ENCODE assay signal across 16 cellular contexts in the genomic region with DNA sequence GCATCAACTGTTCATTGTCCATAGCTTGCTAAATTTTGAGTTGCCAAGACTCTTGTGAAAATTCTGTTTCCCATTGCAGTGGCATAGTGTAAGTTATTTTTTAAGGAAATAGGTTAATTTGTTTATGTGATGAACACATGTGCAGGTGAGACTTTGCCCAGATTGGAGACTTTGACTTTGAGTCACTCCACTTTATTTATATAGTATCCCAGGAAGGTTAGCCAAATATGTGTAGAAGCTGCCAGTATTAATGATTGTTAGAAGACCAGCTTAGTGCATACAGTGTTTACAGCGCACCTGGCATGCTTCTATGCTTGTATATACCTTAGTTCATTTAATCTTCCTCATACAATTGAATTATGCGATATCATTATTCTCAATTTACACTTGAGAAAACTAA.
"Had no signal": no experiment of that assay in that cellular context is flagged by ENCODE, and none has a peak within 500 bp of the region (broad histone marks: within the 10 kb centered on the region; RNA-seq: fewer than 3 reads in every experiment).

No MANE protein-coding gene starts in this region.

- H3K27ac ChIP-seq: testis had no signal

- H3K4me3 Mint-ChIP-seq: activated CD4-positive, alpha-beta T cell treated with anti-CD3 and anti-CD28 coated beads, Interleukin-2, amount 10 ng/mL, durations not matched to agents 24 days and 14 days; activated naive CD8-positive, alpha-beta T cell; brain; naive thymus-derived CD4-positive, alpha-beta T cell; stimulated activated naive CD8-positive, alpha-beta T cell treated with anti-CD3 and anti-CD28 coated beads, Interleukin-15, Interleukin-2, amounts not matched to agents 100 ng/mL and 50 ng/mL, for 24 hours had no signal

- H3K4me1 ChIP-seq: testis had no signal

- ATAC-seq: naive thymus-derived CD4-positive, alpha-beta T cell had no signal

- H3K4me3 ChIP-seq: lung, testis had no signal

- DNase-seq: activated CD4-positive, CD25-positive, alpha-beta regulatory T cell; activated gamma-delta T cell treated with Interleukin-2 at 50 U/mL for 16 hours; amniotic stem cell; cortex of kidney; effector CD8-positive, alpha-beta T cell; foreskin fibroblast; midbrain; naive thymus-derived CD4-positive, alpha-beta T cell; posterior cingulate gyrus; SW 1271; testis had no signal

- H3K9me3 ChIP-seq: testis had no signal

- H3K9me3 Mint-ChIP-seq: stimulated activated naive CD8-positive, alpha-beta T cell treated with anti-CD3 and anti-CD28 coated beads, Interleukin-15, Interleukin-2, amounts not matched to agents 100 ng/mL and 50 ng/mL, for 24 hours had no signal

- H3K27me3 Mint-ChIP-seq: activated CD4-positive, alpha-beta T cell treated with anti-CD3 and anti-CD28 coated beads, Interleukin-2, amount 10 ng/mL, durations not matched to agents 24 days and 14 days; activated naive CD8-positive, alpha-beta T cell; brain; naive thymus-derived CD4-positive, alpha-beta T cell; stimulated activated naive CD8-positive, alpha-beta T cell treated with anti-CD3 and anti-CD28 coated beads, Interleukin-15, Interleukin-2, amounts not matched to agents 100 ng/mL and 50 ng/mL, for 24 hours had no signal

- H3K27me3 ChIP-seq: testis had no signal

- H3K27ac Mint-ChIP-seq: activated CD4-positive, alpha-beta T cell treated with anti-CD3 and anti-CD28 coated beads, Interleukin-2, amount 10 ng/mL, durations not matched to agents 24 days and 14 days; activated naive CD8-positive, alpha-beta T cell; stimulated activated naive CD8-positive, alpha-beta T cell treated with anti-CD3 and anti-CD28 coated beads, Interleukin-15, Interleukin-2, amounts not matched to agents 100 ng/mL and 50 ng/mL, for 24 hours had no signal
